In the genomic region with DNA sequence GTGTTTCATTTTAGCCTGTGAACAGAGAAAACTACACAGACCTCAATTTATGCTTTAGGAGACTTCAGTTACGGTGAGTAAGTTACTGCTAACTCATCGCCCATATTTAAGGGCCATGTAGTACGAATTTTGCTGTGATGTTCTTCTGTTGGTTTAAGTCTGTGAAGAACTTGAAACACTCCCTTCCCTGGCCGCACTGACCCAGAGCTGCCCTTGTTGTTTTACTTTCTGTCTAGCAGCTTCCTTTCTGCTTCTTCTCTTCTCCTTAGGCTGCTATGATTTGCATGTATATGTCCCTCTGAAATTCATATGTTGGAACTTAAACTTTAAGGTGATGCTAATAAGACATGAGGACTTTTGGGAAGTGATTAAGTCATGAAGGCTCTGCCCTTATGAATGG, we compare ENCODE assay signal across 21 cellular contexts.
"Had no signal": no experiment of that assay in that cellular context is flagged by ENCODE, and none has a peak within 500 bp of the region (broad histone marks: within the 10 kb centered on the region; RNA-seq: fewer than 3 reads in every experiment).

No MANE protein-coding gene starts in this region.

- H3K9me3 Mint-ChIP-seq: memory B cell; natural killer cell treated with Interleukin-12 subunit alpha and Interleukin-12 subunit beta and Interleukin-15 and Interleukin-18, amount 100 ng/mL, for 72 hours; stimulated activated memory B cell treated with anti-CD40 and anti-IgM and Interleukin-4, amounts not matched to agents 10 μg/mL and 1 μg/mL and 100 μg/mL, for 72 hours; stimulated activated naive CD8-positive, alpha-beta T cell treated with anti-CD3 and anti-CD28 coated beads, Interleukin-15, Interleukin-2, amounts not matched to agents 100 ng/mL and 50 ng/mL, for 24 hours had no signal

- H3K27me3 Mint-ChIP-seq: stimulated activated naive CD8-positive, alpha-beta T cell treated with anti-CD3 and anti-CD28 coated beads, Interleukin-15, Interleukin-2, amounts not matched to agents 100 ng/mL and 50 ng/mL, for 24 hours had no signal

- H3K36me3 ChIP-seq: gastrocnemius medialis, heart right ventricle, left ventricle myocardium inferior, lower lobe of right lung, neutrophil, tibial nerve, upper lobe of right lung, vagina had no signal

- H3K27ac ChIP-seq: dorsolateral prefrontal cortex, gastrocnemius medialis, heart right ventricle, left ventricle myocardium inferior, lower lobe of right lung, neutrophil, testis, tibial nerve, upper lobe of right lung, vagina had no signal

- H3K36me3 Mint-ChIP-seq: memory B cell; natural killer cell treated with Interleukin-12 subunit alpha and Interleukin-12 subunit beta and Interleukin-15 and Interleukin-18, amount 100 ng/mL, for 72 hours; stimulated activated memory B cell treated with anti-CD40 and anti-IgM and Interleukin-4, amounts not matched to agents 10 μg/mL and 1 μg/mL and 100 μg/mL, for 72 hours had no signal

- H3K27me3 ChIP-seq: dorsolateral prefrontal cortex, gastrocnemius medialis, heart right ventricle, neutrophil, testis, tibial nerve, upper lobe of right lung, vagina had no signal

- H3K9me3 ChIP-seq: gastrocnemius medialis, heart right ventricle, left ventricle myocardium inferior, lower lobe of right lung, neutrophil, testis, tibial nerve, upper lobe of right lung, vagina had no signal

- H3K4me3 Mint-ChIP-seq: memory B cell; natural killer cell treated with Interleukin-12 subunit alpha and Interleukin-12 subunit beta and Interleukin-15 and Interleukin-18, amount 100 ng/mL, for 72 hours; stimulated activated memory B cell treated with anti-CD40 and anti-IgM and Interleukin-4, amounts not matched to agents 10 μg/mL and 1 μg/mL and 100 μg/mL, for 72 hours; stimulated activated naive CD8-positive, alpha-beta T cell treated with anti-CD3 and anti-CD28 coated beads, Interleukin-15, Interleukin-2, amounts not matched to agents 100 ng/mL and 50 ng/mL, for 24 hours had no signal

- H3K4me1 Mint-ChIP-seq: memory B cell; stimulated activated memory B cell treated with anti-CD40 and anti-IgM and Interleukin-4, amounts not matched to agents 10 μg/mL and 1 μg/mL and 100 μg/mL, for 72 hours had no signal

- H3K27ac Mint-ChIP-seq: memory B cell; natural killer cell treated with Interleukin-12 subunit alpha and Interleukin-12 subunit beta and Interleukin-15 and Interleukin-18, amount 100 ng/mL, for 72 hours; stimulated activated memory B cell treated with anti-CD40 and anti-IgM and Interleukin-4, amounts not matched to agents 10 μg/mL and 1 μg/mL and 100 μg/mL, for 72 hours; stimulated activated naive CD8-positive, alpha-beta T cell treated with anti-CD3 and anti-CD28 coated beads, Interleukin-15, Interleukin-2, amounts not matched to agents 100 ng/mL and 50 ng/mL, for 24 hours had no signal

- ATAC-seq: gastrocnemius medialis; heart right ventricle; lower lobe of right lung; natural killer cell treated with Interleukin-12 subunit alpha and Interleukin-12 subunit beta and Interleukin-15 and Interleukin-18, amount 100 ng/mL, for 72 hours; stimulated activated memory B cell treated with anti-CD40 and anti-IgM and Interleukin-4, amounts not matched to agents 10 μg/mL and 1 μg/mL and 100 μg/mL, for 72 hours; upper lobe of right lung had no signal

- H3K4me3 ChIP-seq: dorsolateral prefrontal cortex, gastrocnemius medialis, heart right ventricle, left ventricle myocardium inferior, lower lobe of right lung, testis, tibial nerve, upper lobe of right lung, vagina had no signal

- FAIRE-seq: keratinocyte, small intestine had no signal

- DNase-seq: cortex of kidney; dorsolateral prefrontal cortex; effector CD8-positive, alpha-beta T cell; gastrocnemius medialis; heart right ventricle; left ventricle myocardium inferior; lower lobe of right lung; midbrain; posterior cingulate gyrus; small intestine; stimulated activated CD4-positive, alpha-beta T cell treated with anti-CD3 and anti-CD28 coated beads, Interleukin-2, amount 100 ng/mL, for 48 hours; testis; upper lobe of right lung had no signal

- H3K4me1 ChIP-seq: gastrocnemius medialis, heart right ventricle, left ventricle myocardium inferior, lower lobe of right lung, testis, tibial nerve, upper lobe of right lung, vagina had no signal
